In genomic region chr6:38955876-38956275, GRCh38 we compare ENCODE assay signal across 26 cellular contexts.
"Had no signal": no experiment of that assay in that cellular context is flagged by ENCODE, and none has a peak within 500 bp of the region (broad histone marks: within the 10 kb centered on the region; RNA-seq: fewer than 3 reads in every experiment).

No MANE protein-coding gene starts in this region.

- H3K27me3 ChIP-seq: ascending aorta, brain microvascular endothelial cell, left lung, sigmoid colon, uterus had no signal

- H3K4me3 ChIP-seq: ascending aorta, heart left ventricle, left lung, sigmoid colon, thoracic aorta, uterus had no signal

- H3K36me3 ChIP-seq: ascending aorta, brain microvascular endothelial cell, heart left ventricle, left lung, sigmoid colon, thoracic aorta, uterus had no signal

- DNase-seq: activated CD4-positive, alpha-beta memory T cell treated with anti-CD3 and anti-CD28 coated beads for 36 hours; activated CD4-positive, alpha-beta T cell treated with anti-CD3 and anti-CD28 coated beads for 48 hours; activated CD8-positive, alpha-beta memory T cell treated with anti-CD3 and anti-CD28 coated beads, Interleukin-2, amount 50 U/mL, for 48 hours; activated gamma-delta T cell; activated naive CD4-positive, alpha-beta T cell treated with anti-CD3 and anti-CD28 coated beads, Interleukin-2, amount 10 ng/mL, durations not matched to agents 7 days and 5 days; activated naive CD8-positive, alpha-beta T cell treated with anti-CD3 and anti-CD28 coated beads, Interleukin-2, amount 10 ng/mL, durations not matched to agents 7 days and 5 days; activated T-cell treated with anti-CD3 and anti-CD28 coated beads, Interleukin-2, amount 50 U/mL, for 24 hours; brain microvascular endothelial cell; central memory CD4-positive, alpha-beta T cell; endodermal cell; foreskin fibroblast; immature natural killer cell; left lung; sigmoid colon; small intestine; stimulated activated CD4-positive, alpha-beta T cell treated with anti-CD3 and anti-CD28 coated beads, Interleukin-4, amount 100 ng/mL, for 24 hours; T-helper 9 cell; trophoblast cell; uterus had no signal

- ATAC-seq: esophagus mucosa; left lung; natural killer cell treated with Interleukin-12 subunit alpha and Interleukin-12 subunit beta and Interleukin-15 and Interleukin-18, amount 100 ng/mL, for 72 hours; stimulated activated effector memory CD8-positive, alpha-beta T cell treated with anti-CD3 and anti-CD28 coated beads, Interleukin-12 subunit alpha, Interleukin-12 subunit beta, amount 100 ng/mL, for 72 hours had no signal

- H3K27ac ChIP-seq: ascending aorta, brain microvascular endothelial cell, heart left ventricle, left lung, sigmoid colon, thoracic aorta, uterus, VCaP had no signal

- H3K9me3 ChIP-seq: ascending aorta, left lung, thoracic aorta, uterus had no signal
